Comparison of ENCODE assay signal across 25 cellular contexts in genomic region chr21:33794586-33794985, GRCh38.
"Had no signal": no experiment of that assay in that cellular context is flagged by ENCODE, and none has a peak within 500 bp of the region (broad histone marks: within the 10 kb centered on the region; RNA-seq: fewer than 3 reads in every experiment).

No MANE protein-coding gene starts in this region.

- ATAC-seq: body of pancreas; gastrocnemius medialis; left cardiac atrium; left ventricle myocardium superior; psoas muscle; stimulated activated naive B cell treated with anti-CD40 and anti-IgM and Interleukin-4, amounts not matched to agents 10 μg/mL and 1 μg/mL and 100 μg/mL, for 72 hours had no signal

- H3K4me3 ChIP-seq: adrenal gland, body of pancreas, colonic mucosa, gastrocnemius medialis, hepatocyte, psoas muscle, sigmoid colon, stomach, tibial nerve had no signal

- H3K4me1 ChIP-seq: body of pancreas, colonic mucosa, parathyroid adenoma, sigmoid colon, stomach had no signal

- H3K9me3 ChIP-seq: adrenal gland, body of pancreas, colonic mucosa, gastrocnemius medialis, psoas muscle, sigmoid colon, stomach, tibial nerve had no signal

- H3K79me2 ChIP-seq: hepatocyte, parathyroid adenoma had no signal

- H3K27ac ChIP-seq: adrenal gland, body of pancreas, colonic mucosa, gastrocnemius medialis, hepatocyte, parathyroid adenoma, psoas muscle, sigmoid colon, stomach, tibial nerve had no signal

- H2AFZ ChIP-seq: hepatocyte, parathyroid adenoma had no signal

- H3K9ac ChIP-seq: parathyroid adenoma had no signal

- H3K4me2 ChIP-seq: hepatocyte had no signal

- DNase-seq: activated CD4-positive, alpha-beta T cell treated with anti-CD3 and anti-CD28 coated beads for 4 hours; activated CD4-positive, alpha-beta T cell treated with anti-CD3 and anti-CD28 coated beads, Interleukin-2, amount 50 U/mL, for 4 hours; activated effector memory CD4-positive, alpha-beta T cell treated with anti-CD3 and anti-CD28 coated beads, Interleukin-2, amount 50 U/mL, for 16 hours; activated naive CD4-positive, alpha-beta T cell treated with anti-CD3 and anti-CD28 coated beads for 36 hours; activated naive CD8-positive, alpha-beta T cell treated with anti-CD3 and anti-CD28 coated beads for 36 hours; adrenal gland; aorta; body of pancreas; cerebellar nuclear complex; colonic mucosa; effector memory CD4-positive, alpha-beta T cell; erythroblast; gastrocnemius medialis; glutamatergic neuron; left cardiac atrium; left ventricle myocardium superior; psoas muscle; sigmoid colon; small intestine; stimulated activated CD4-positive, alpha-beta T cell treated with anti-CD3 and anti-CD28 coated beads, Interleukin-1b, Interleukin-23, amount 100 ng/mL, for 48 hours; stimulated activated naive B cell treated with anti-CD40 and anti-IgM and Interleukin-4, amounts not matched to agents 10 μg/mL and 1 μg/mL and 100 μg/mL, for 72 hours; stomach had no signal

- H3K36me3 ChIP-seq: colonic mucosa, gastrocnemius medialis had no signal

- H3K27me3 ChIP-seq: adrenal gland, body of pancreas, colonic mucosa, gastrocnemius medialis, hepatocyte, sigmoid colon, stomach, tibial nerve had no signal
